9 cellular contexts compared by ENCODE assay signal in genomic region chr10:93468532-93469213, GRCh38. TPM values are rescaled to one million over a fixed set of nuclear protein-coding genes. Genes with fewer than 3 reads are reported as not detected.
A peak's percentile ranks its signal among the peaks of the same experiment; 100 is the strongest.
DNase-seq lines count a peak whose midpoint lies in the region; ATAC-seq and TF ChIP-seq lines count a peak whose summit lies in the region.
"Had no signal": no experiment of that assay in that cellular context is flagged by ENCODE, and none has a peak within 500 bp of the region (broad histone marks: within the 10 kb centered on the region; RNA-seq: fewer than 3 reads in every experiment).

No MANE protein-coding gene starts in this region.

- H4K91ac ChIP-seq in IMR-90 (ENCODE audit: insufficient read depth, low read depth, low read length) = peak overlapping the region; percentile 99

- peak; percentile 31; the same call in 1 of the 2 replicates for TF ChIP-seq POLR2A in IMR-90 (IDR thresholded peaks at IDR 0.05; ENCODE audit: low read depth, low read length)

- peaks cover 44% of the 10 kb centered on the region for H3K4me1 ChIP-seq in IMR-90 (ENCODE audit: control insufficient read depth, insufficient read depth, low read length)

- H3K4me3 ChIP-seq in AG04449 (ENCODE audit: low read depth, low read length) (no peak overlapping the region), IMR-90 (ENCODE audit: insufficient read depth, low read depth, low read length) (no peak overlapping the region)

- TF ChIP-seq CTCF in AG04449 (IDR thresholded peaks at IDR 0.05; ENCODE audit: insufficient read depth, low read length, missing control alignments) (peak; percentile 10), IMR-90 (conservative IDR thresholded peaks at IDR 0.05; ENCODE audit: low read depth, low read length) (no peak), nephron (IDR thresholded peaks at IDR 0.05; ENCODE audit: unreplicated experiment in 3 of 3) (no peak)

- H3K36me3 ChIP-seq in IMR-90 (ENCODE audit: control insufficient read depth, insufficient read depth, low read length) = peaks cover 12% of the 10 kb centered on the region

- H3K79me1 ChIP-seq in IMR-90 (ENCODE audit: low read depth in 1 of 2, low read length in 2 of 2) = peaks cover 9 to 53% of the 10 kb centered on the region in 2 experiments

- peak overlapping the region; percentile 99 for H2BK20ac ChIP-seq in IMR-90 (ENCODE audit: low read depth, low read length)

- peak overlapping the region; percentile 95 for H4K5ac ChIP-seq in IMR-90 (ENCODE audit: low read depth, low read length)

- in situ Hi-C loops in IMR-90 (cut with MboI; ENCODE audit: low sequenced_read_pairs) = no loop called here

- H3K4me2 ChIP-seq in IMR-90 (ENCODE audit: low read depth, low read length) = peak overlapping the region; percentile 75

- no CpG with 5 or more reads among the region's 9 CpGs for WGBS in IMR-90 (ENCODE audit: extremely low coverage in 2 of 2, insufficient read length in 1 of 2), 2 experiments

- peak overlapping the region; percentile 0 for H3K27ac Mint-ChIP-seq in dendritic cell treated with granulocyte-macrophage colony-stimulating factor and Interleukin-4, amounts not matched to agents 40 ng/mL and 50 ng/mL, for 4 days
- peak overlapping the region; percentile 39 to 79 (median 40) for H3K27ac Mint-ChIP-seq in nephron

- peaks cover 73% of the 10 kb centered on the region for H3K4me1 Mint-ChIP-seq in dendritic cell treated with granulocyte-macrophage colony-stimulating factor and Interleukin-4, amounts not matched to agents 40 ng/mL and 50 ng/mL, for 4 days (ENCODE audit: low read depth)
- peaks cover 23% of the 10 kb centered on the region for H3K4me1 Mint-ChIP-seq in nephron

- peak overlapping the region; percentile 98 for H3K27ac ChIP-seq in IMR-90 (ENCODE audit: insufficient read depth, low read length)

- peaks cover 8% of the 10 kb centered on the region for H3K9me1 ChIP-seq in IMR-90 (ENCODE audit: insufficient read depth, low read length)

- dilution Hi-C loops in IMR-90 (cut with HindIII; ENCODE audit: low sequenced_read_pairs, unreplicated experiment) = no loop called here

- DNase-seq in AG04449 (ENCODE audit: low read depth, low spot score) = peak; percentile 67
- DNase-seq in IMR-90 = peak; percentile 94
- DNase-seq in T-helper 1 cell = no peak
- no peak for DNase-seq in activated naive CD4-positive, alpha-beta T cell (lab: John Stamatoyannopoulos, UW)
- DNase-seq in HuH-7 (ENCODE audit: low spot score) = no peak
- DNase-seq: NCI-H345 had no signal

- no peaks in the 10 kb centered on the region for H3K27me3 Mint-ChIP-seq in dendritic cell treated with granulocyte-macrophage colony-stimulating factor and Interleukin-4, amounts not matched to agents 40 ng/mL and 50 ng/mL, for 4 days
- no peaks in the 10 kb centered on the region for H3K27me3 Mint-ChIP-seq in nephron (ENCODE audit: low read depth)

- H3K14ac ChIP-seq in IMR-90 (replicated peaks; ENCODE audit: low read depth, low read length) = peak overlapping the region; percentile 99

- peak; percentile 32; the same call in 1 of the 2 replicates for TF ChIP-seq RAD21 in IMR-90 (IDR thresholded peaks at IDR 0.05; ENCODE audit: low read length)

- CTCF ChIA-PET in AG04449 (lab: Yijun Ruan, JAX) = interaction anchor here (0.6 to 2.7 kb wide), 9 partner anchors 10 to 92 kb away, joined by 3 to 13 read pairs (median 3); partner anchors contain the start of gene MYOF
- CTCF ChIA-PET in IMR-90 (lab: Yijun Ruan, JAX) = interaction anchor here (1.0 to 5.5 kb wide), 2 partner anchors 14 to 27 kb away, joined by 3 to 21 read pairs; partner anchors contain the start of gene MYOF

- H3K23ac ChIP-seq in IMR-90 (ENCODE audit: low read depth, low read length) = peak overlapping the region; percentile 99

- ATAC-seq in IMR-90 (ENCODE audit: low read depth) = peak; percentile 60
- no peak for ATAC-seq in GM19328 (IDR thresholded peaks at IDR 0.05; ENCODE audit: unreplicated experiment)

- H2AK5ac ChIP-seq in IMR-90 (ENCODE audit: low read depth, low read length) = peak overlapping the region; percentile 100

- peak overlapping the region; percentile 87 for H3K9ac ChIP-seq in IMR-90 (ENCODE audit: low read depth, low read length)

- H4K20me1 ChIP-seq in IMR-90 (ENCODE audit: insufficient read depth, low read length) = no peaks in the 10 kb centered on the region; the same call in 1 of the 2 replicates

- peak overlapping the region; percentile 100; the same call in 2 of the 3 replicates for H2BK15ac ChIP-seq in IMR-90 (ENCODE audit: low read depth, low read length)

- H2AK9ac ChIP-seq in IMR-90 (replicated peaks; ENCODE audit: low read depth, low read length, poor library complexity) = peak overlapping the region; percentile 90

- H4K8ac ChIP-seq in IMR-90 (ENCODE audit: low read depth in 2 of 2, low read length in 2 of 2) = peak overlapping the region; percentile 95 to 97

- no peaks in the 10 kb centered on the region for H3K9me3 ChIP-seq in IMR-90 (ENCODE audit: control insufficient read depth, insufficient read depth, low read length)

- peak overlapping the region; percentile 99 for H2BK120ac ChIP-seq in IMR-90 (ENCODE audit: low read depth, low read length)

- H3K9me3 Mint-ChIP-seq in dendritic cell treated with granulocyte-macrophage colony-stimulating factor and Interleukin-4, amounts not matched to agents 40 ng/mL and 50 ng/mL, for 4 days = no peaks in the 10 kb centered on the region
- H3K9me3 Mint-ChIP-seq in nephron = no peaks in the 10 kb centered on the region

- H2AFZ ChIP-seq in IMR-90 (replicated peaks; ENCODE audit: low read length, poor library complexity) = no peak overlapping the region

- H3K4me3 Mint-ChIP-seq in dendritic cell treated with granulocyte-macrophage colony-stimulating factor and Interleukin-4, amounts not matched to agents 40 ng/mL and 50 ng/mL, for 4 days = no peak overlapping the region
- H3K4me3 Mint-ChIP-seq in nephron = no peak overlapping the region

- POLR2A ChIA-PET in AG04449 (lab: Yijun Ruan, JAX) (interaction anchor here (0.7 to 4.6 kb wide), 6 partner anchors 10 to 92 kb away, joined by 3 to 46 read pairs (median 4); partner anchors contain the start of genes CEP55 and MYOF), IMR-90 (lab: Charles Lee; ENCODE audit: unreplicated experiment) (interaction anchor here (0.6 to 1.1 kb wide), 2 partner anchors 12 to 93 kb away, joined by 3 to 5 read pairs; no protein-coding TSS in a partner anchor)

- peak overlapping the region; percentile 99 for H3K4ac ChIP-seq in IMR-90 (ENCODE audit: low read depth, low read length)

- peak overlapping the region; percentile 95 for H3K18ac ChIP-seq in IMR-90 (ENCODE audit: low read depth, low read length)

- no peaks in the 10 kb centered on the region for H3K27me3 ChIP-seq in IMR-90 (ENCODE audit: control insufficient read depth, insufficient read depth, low read length)

- BruUV-seq in IMR-90 (replicated peaks; lab: Mats Ljungman, UMichigan) = no TSS peak

- H3K36me3 Mint-ChIP-seq in dendritic cell treated with granulocyte-macrophage colony-stimulating factor and Interleukin-4, amounts not matched to agents 40 ng/mL and 50 ng/mL, for 4 days (ENCODE audit: low read depth) = no peaks in the 10 kb centered on the region
- H3K36me3 Mint-ChIP-seq in nephron (ENCODE audit: low read depth) = no peaks in the 10 kb centered on the region

- H2BK5ac ChIP-seq in IMR-90 (ENCODE audit: low read depth, low read length, poor library complexity, severe bottlenecking) = peak overlapping the region; percentile 100

- H3K56ac ChIP-seq in IMR-90 (ENCODE audit: extremely low read depth, insufficient read depth, low read length) = peak overlapping the region; percentile 99

- intact Hi-C loops in IMR-90 (cut with micrococcal nuclease) = no loop called here
- intact Hi-C loops in dendritic cell treated with granulocyte-macrophage colony-stimulating factor and Interleukin-4, amounts not matched to agents 40 ng/mL and 50 ng/mL, for 4 days (cut with micrococcal nuclease) = no loop called here

TF ChIP-seq in IMR-90, 13 proteins besides CTCF, POLR2A, EP300 and RAD21 (continues in another document):
- TF ChIP-seq RCOR1 (IDR thresholded peaks at IDR 0.05; ENCODE audit: insufficient replicate concordance, low read length) = no peak
- TF ChIP-seq BHLHE40 (IDR thresholded peaks at IDR 0.05; ENCODE audit: low read depth, low read length) = no peak
- TF ChIP-seq MAFK (IDR thresholded peaks at IDR 0.05; ENCODE audit: low read depth, low read length) = peak; percentile 28; the same call in 1 of the 2 replicates
- TF ChIP-seq USF2 (IDR thresholded peaks at IDR 0.05; ENCODE audit: low read depth, low read length) = no peak
- 0 out of 2 replicates have a peak, but pooled peaks have one; percentile 4 for TF ChIP-seq CEBPB (IDR thresholded peaks at IDR 0.05; ENCODE audit: low read depth, low read length)
- no peak for TF ChIP-seq MAZ (IDR thresholded peaks at IDR 0.05; ENCODE audit: borderline replicate concordance, low read depth, low read length)
- peak; percentile 70 for TF ChIP-seq FOS (IDR thresholded peaks at IDR 0.05; ENCODE audit: low read depth, low read length)
- TF ChIP-seq MXI1 (IDR thresholded peaks at IDR 0.05; ENCODE audit: borderline replicate concordance, low read depth, low read length) = no peak
- peak; percentile 20; the same call in 1 of the 2 replicates for TF ChIP-seq SMC3 (IDR thresholded peaks at IDR 0.05; ENCODE audit: low read depth, low read length)

RNA-seq across cellular contexts. Expression of gene MYOF, which starts 13.5 kb away (rescaled TPM):
- total RNA-seq in IMR-90 (2012; rRNA removed) = 281 and 332 TPM in 2 replicates
- 197 and 221 TPM in 2 replicates for polyA plus RNA-seq in IMR-90 (2012; rRNA removed)
- polyA plus RNA-seq in IMR-90 (2012; cell fraction: cytosol; rRNA removed) = 72.0 and 103 TPM in 2 replicates
- polyA plus RNA-seq in IMR-90 (2012; cell fraction: nucleus; rRNA removed; ENCODE audit: low replicate concordance) = 86.1 and 277 TPM in 2 replicates

RNA-seq across cellular contexts. Expression of gene CEP55, which starts 27.7 kb away (rescaled TPM):
- 23.5 and 30.8 TPM in 2 replicates for total RNA-seq in IMR-90 (2012; rRNA removed)
- 13.8 and 15.7 TPM in 2 replicates for polyA plus RNA-seq in IMR-90 (2012; rRNA removed)
- 2.4 and 3.8 TPM in 2 replicates for polyA plus RNA-seq in IMR-90 (2012; cell fraction: cytosol; rRNA removed)
- polyA plus RNA-seq in IMR-90 (2012; cell fraction: nucleus; rRNA removed; ENCODE audit: low replicate concordance) = 1.1 and 5.1 TPM in 2 replicates

Comparison
In these comparisons a context has a peak if more than half of its experiments do, and no peak if none do; other contexts are left out.
1. DNase-seq: peak in AG04449 (single experiment) and IMR-90 (single experiment); none in T-helper 1 cell (0 of 5), activated naive CD4-positive, alpha-beta T cell (0 of 4) and HuH-7 (single experiment).